In the genomic region with DNA sequence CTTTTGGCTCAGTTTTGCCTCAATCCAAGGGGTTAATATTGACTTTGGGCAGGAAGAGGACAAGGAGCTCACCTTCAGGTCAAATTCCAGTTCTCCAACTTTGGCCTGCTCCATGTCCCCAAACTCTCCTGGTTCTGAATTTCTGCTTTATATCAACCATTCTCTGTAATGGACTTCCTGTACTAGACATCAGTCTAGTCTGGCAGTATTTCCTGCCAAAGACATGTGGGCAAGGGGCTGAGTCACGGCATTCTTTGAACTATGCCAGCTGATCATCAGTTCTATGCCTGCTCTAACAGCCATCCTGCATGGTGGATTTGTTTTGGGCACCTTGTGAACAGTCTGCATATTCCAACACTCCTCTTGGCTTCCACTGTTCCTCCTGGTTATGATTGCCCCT, we compare ENCODE assay signal across 10 cellular contexts.
DNase-seq lines count a peak whose midpoint lies in the region; ATAC-seq and TF ChIP-seq lines count a peak whose summit lies in the region.
"Had no signal": no experiment of that assay in that cellular context is flagged by ENCODE, and none has a peak within 500 bp of the region (broad histone marks: within the 10 kb centered on the region; RNA-seq: fewer than 3 reads in every experiment).

No MANE protein-coding gene starts in this region.

- peaks cover 66% of the 10 kb centered on the region for H3K36me3 Mint-ChIP-seq in activated T-helper 2 cell treated with anti-CD3 and anti-CD28 coated beads, Interferon-gamma antibody, Interleukin-2, Interleukin-4, amounts not matched to agents 10 μg/mL and 5 μg/mL and 100 μg/mL, durations not matched to agents 14 hours and 24 hours and 36 hours (ENCODE audit: low read depth)
- peaks cover 12% of the 10 kb centered on the region for H3K36me3 Mint-ChIP-seq in type B pancreatic cell

- H3K36me3 ChIP-seq in mucosa of descending colon (ENCODE audit: low read depth), result no peaks in the 10 kb centered on the region
- H3K36me3 ChIP-seq: ascending aorta had no signal

- peak overlapping the region; percentile 78 for H3K27ac Mint-ChIP-seq in activated T-helper 2 cell treated with anti-CD3 and anti-CD28 coated beads, Interferon-gamma antibody, Interleukin-2, Interleukin-4, amounts not matched to agents 10 μg/mL and 5 μg/mL and 100 μg/mL, durations not matched to agents 14 hours and 24 hours and 36 hours
- no peak overlapping the region for H3K27ac Mint-ChIP-seq in type B pancreatic cell

- TF ChIP-seq CTCF in NB4 (IDR thresholded peaks at IDR 0.05; ENCODE audit: low read depth, low read length) (no peak), mucosa of descending colon (IDR thresholded peaks at IDR 0.05) (no peak), type B pancreatic cell (conservative IDR thresholded peaks at IDR 0.05) (no peak)

- no peaks in the 10 kb centered on the region for H3K27me3 Mint-ChIP-seq in activated T-helper 2 cell treated with anti-CD3 and anti-CD28 coated beads, Interferon-gamma antibody, Interleukin-2, Interleukin-4, amounts not matched to agents 10 μg/mL and 5 μg/mL and 100 μg/mL, durations not matched to agents 14 hours and 24 hours and 36 hours (ENCODE audit: low read depth)
- no peaks in the 10 kb centered on the region for H3K27me3 Mint-ChIP-seq in type B pancreatic cell

- peaks cover 22% of the 10 kb centered on the region for H3K9me3 Mint-ChIP-seq in activated T-helper 2 cell treated with anti-CD3 and anti-CD28 coated beads, Interferon-gamma antibody, Interleukin-2, Interleukin-4, amounts not matched to agents 10 μg/mL and 5 μg/mL and 100 μg/mL, durations not matched to agents 14 hours and 24 hours and 36 hours
- peaks cover 5% of the 10 kb centered on the region for H3K9me3 Mint-ChIP-seq in type B pancreatic cell

- intact Hi-C loops in activated T-helper 2 cell treated with anti-CD3 and anti-CD28 coated beads, Interferon-gamma antibody, Interleukin-2, Interleukin-4, amounts not matched to agents 10 μg/mL and 5 μg/mL and 100 μg/mL, durations not matched to agents 14 hours and 24 hours and 36 hours (cut with micrococcal nuclease), result loop anchor here (2.0 to 10.0 kb wide), 3 partner anchors 16 to 1066 kb away; no protein-coding TSS in a partner anchor
- intact Hi-C loops in mucosa of descending colon (cut with DNase I, micrococcal nuclease), result no loop called here

- DNase-seq in CD1c-positive myeloid dendritic cell (ENCODE audit: extremely low spot score) (peak; percentile 22), NB4 (ENCODE audit: low read depth) (peak; percentile 47), mucosa of descending colon (no peak), type B pancreatic cell (ENCODE audit: extremely low spot score, unreplicated experiment) (no peak)
- DNase-seq in activated T-helper 2 cell treated with anti-CD3 and anti-CD28 coated beads, Interferon-gamma antibody, Interleukin-2, Interleukin-4, amounts not matched to agents 10 μg/mL and 5 μg/mL and 100 μg/mL, durations not matched to agents 14 hours and 24 hours and 36 hours (ENCODE audit: low spot score), result peak; percentile 22

- H3K4me3 ChIP-seq in NB4 (ENCODE audit: low read depth, low read length) (no peak overlapping the region), mucosa of descending colon (no peak overlapping the region)
- H3K4me3 ChIP-seq: ascending aorta, GM12878 had no signal

- peaks cover 62% of the 10 kb centered on the region for H3K4me1 Mint-ChIP-seq in activated T-helper 2 cell treated with anti-CD3 and anti-CD28 coated beads, Interferon-gamma antibody, Interleukin-2, Interleukin-4, amounts not matched to agents 10 μg/mL and 5 μg/mL and 100 μg/mL, durations not matched to agents 14 hours and 24 hours and 36 hours (ENCODE audit: low read depth)
- H3K4me1 Mint-ChIP-seq in type B pancreatic cell (ENCODE audit: unreplicated experiment), result no peaks in the 10 kb centered on the region

- peak; percentile 68 for ATAC-seq in mucosa of descending colon
- no peak for ATAC-seq in HG02623 (IDR thresholded peaks at IDR 0.05; ENCODE audit: unreplicated experiment)
- no peak for ATAC-seq in HG03439 (IDR thresholded peaks at IDR 0.05; ENCODE audit: unreplicated experiment)
- ATAC-seq in GM21717 (IDR thresholded peaks at IDR 0.05; ENCODE audit: unreplicated experiment), result no peak
- ATAC-seq: GM12878 had no signal

- H3K4me3 Mint-ChIP-seq in activated T-helper 2 cell treated with anti-CD3 and anti-CD28 coated beads, Interferon-gamma antibody, Interleukin-2, Interleukin-4, amounts not matched to agents 10 μg/mL and 5 μg/mL and 100 μg/mL, durations not matched to agents 14 hours and 24 hours and 36 hours (ENCODE audit: low read depth), result peak overlapping the region; percentile 51
- H3K4me3 Mint-ChIP-seq in type B pancreatic cell, result no peak overlapping the region

- no peak for TF ChIP-seq POLR2A in NB4 (IDR thresholded peaks at IDR 0.05; ENCODE audit: extremely low read depth, insufficient read length)

- H3K4me1 ChIP-seq in mucosa of descending colon (ENCODE audit: low read depth), result no peaks in the 10 kb centered on the region
- H3K4me1 ChIP-seq: ascending aorta had no signal

- H3K9me3 ChIP-seq in mucosa of descending colon, result no peaks in the 10 kb centered on the region
- H3K9me3 ChIP-seq: ascending aorta had no signal

Comparison
In these comparisons a context has a peak if more than half of its experiments do, and no peak if none do; other contexts are left out.
1. DNase-seq: peak in CD1c-positive myeloid dendritic cell (single experiment), NB4 (single experiment) and activated T-helper 2 cell treated with anti-CD3 and anti-CD28 coated beads, Interferon-gamma antibody, Interleukin-2, Interleukin-4, amounts not matched to agents 10 μg/mL and 5 μg/mL and 100 μg/mL, durations not matched to agents 14 hours and 24 hours and 36 hours (single experiment); none in mucosa of descending colon (0 of 3) and type B pancreatic cell (single experiment).